Comparison of ENCODE assay signal across 8 cellular contexts in genomic region chr6:41939091-41939847, GRCh38. TPM values are rescaled to one million over a fixed set of nuclear protein-coding genes. Genes with fewer than 3 reads are reported as not detected.
A peak's percentile ranks its signal among the peaks of the same experiment; 100 is the strongest.
DNase-seq lines count a peak whose midpoint lies in the region; ATAC-seq and TF ChIP-seq lines count a peak whose summit lies in the region.

No MANE protein-coding gene starts in this region.

- H2AFZ ChIP-seq in neural progenitor cell (replicated peaks) = peak overlapping the region; percentile 46

- peak overlapping the region; percentile 1; the same call in 1 of the 2 replicates for H3K27ac ChIP-seq in WERI-Rb-1
- no peak overlapping the region for H3K27ac ChIP-seq in neural progenitor cell

- H3K27me3 ChIP-seq in WERI-Rb-1 (ENCODE audit: insufficient read depth, low read depth, severe bottlenecking) (no peaks in the 10 kb centered on the region), neural progenitor cell (peaks cover 9% of the 10 kb centered on the region)

- peak overlapping the region; percentile 96 for H3K4me2 ChIP-seq in neural progenitor cell

- H3K27me3 Mint-ChIP-seq in neural progenitor cell (ENCODE audit: insufficient read depth, low read depth) = peaks cover 12% of the 10 kb centered on the region

- no peak overlapping the region for H3K27ac Mint-ChIP-seq in neural progenitor cell

- no peaks in the 10 kb centered on the region for H3K36me3 Mint-ChIP-seq in neural progenitor cell

- H4K20me1 ChIP-seq in neural progenitor cell (ENCODE audit: low read depth) = peaks cover 24% of the 10 kb centered on the region

- H3K36me3 ChIP-seq in WERI-Rb-1 (peaks cover 52% of the 10 kb centered on the region), neural progenitor cell (no peaks in the 10 kb centered on the region)

- no peak for ATAC-seq in HG02763 (IDR thresholded peaks at IDR 0.05; ENCODE audit: unreplicated experiment)
- no peak for ATAC-seq in HG03135 (IDR thresholded peaks at IDR 0.05; ENCODE audit: unreplicated experiment)
- no peak for ATAC-seq in HG03045 (IDR thresholded peaks at IDR 0.05; ENCODE audit: unreplicated experiment)

- peaks cover 58% of the 10 kb centered on the region for H3F3A ChIP-seq in neural progenitor cell (ENCODE audit: low read depth)

- no peak for TF ChIP-seq CTCF in WERI-Rb-1 (IDR thresholded peaks at IDR 0.05; ENCODE audit: low read depth, low read length)
- no peak for TF ChIP-seq CTCF in neural progenitor cell (IDR thresholded peaks at IDR 0.05)

- H3K9me3 Mint-ChIP-seq in neural progenitor cell = no peaks in the 10 kb centered on the region

- DNase-seq in activated naive CD4-positive, alpha-beta T cell treated with Interleukin-2 at 50 U/mL for 16 hours = peak; percentile 31
- DNase-seq in activated naive CD4-positive, alpha-beta T cell treated with anti-CD3 and anti-CD28 coated beads, Interleukin-2, amount 50 U/mL, for 16 hours = no peak
- DNase-seq in WERI-Rb-1 (peak; percentile 65), fibroblast of gingiva (ENCODE audit: low read depth) (peak; percentile 76), neural progenitor cell (ENCODE audit: low spot score) (peak; percentile 50)

- peak overlapping the region; percentile 90 for H3K4me3 Mint-ChIP-seq in neural progenitor cell

- H3K9ac ChIP-seq in neural progenitor cell = no peak overlapping the region

- peaks cover 29% of the 10 kb centered on the region for H3K4me1 Mint-ChIP-seq in neural progenitor cell

- H3K9me3 ChIP-seq in WERI-Rb-1 (ENCODE audit: severe bottlenecking) (no peaks in the 10 kb centered on the region), neural progenitor cell (ENCODE audit: low read depth) (no peaks in the 10 kb centered on the region)

- no peak overlapping the region for H3K4me3 ChIP-seq in WERI-Rb-1 (ENCODE audit: low read depth, low read length)
- peak overlapping the region; percentile 69 for H3K4me3 ChIP-seq in neural progenitor cell

- no peaks in the 10 kb centered on the region for H3K79me2 ChIP-seq in neural progenitor cell (ENCODE audit: low read depth)

- H3K4me1 ChIP-seq in neural progenitor cell = peaks cover 27% of the 10 kb centered on the region

RNA-seq across cellular contexts. Expression of gene CCND3, which starts 2.3 kb away (rescaled TPM):
- total RNA-seq in neural progenitor cell (ENCODE audit: low replicate concordance) = 7.6 and 16.2 TPM in 2 replicates

RNA-seq across cellular contexts. Expression of gene BYSL, which starts 18.0 kb away (rescaled TPM):
- total RNA-seq in neural progenitor cell (ENCODE audit: low replicate concordance) = 11.5 and 31.7 TPM in 2 replicates

RNA-seq across cellular contexts. Expression of gene MED20, which starts 18.3 kb away (rescaled TPM):
- total RNA-seq in neural progenitor cell (ENCODE audit: low replicate concordance) = 29.4 and 31.4 TPM in 2 replicates

RNA-seq across cellular contexts. Expression of gene USP49, which starts 44.1 kb away (rescaled TPM):
- total RNA-seq in neural progenitor cell (ENCODE audit: low replicate concordance) = 25.0 and 30.7 TPM in 2 replicates
